ENCODE assay signal across 24 cellular contexts in genomic region chr6:21163838-21164180, GRCh38.
"Had no signal": no experiment of that assay in that cellular context is flagged by ENCODE, and none has a peak within 500 bp of the region (broad histone marks: within the 10 kb centered on the region; RNA-seq: fewer than 3 reads in every experiment).

No MANE protein-coding gene starts in this region.

- H3K9me3 Mint-ChIP-seq: activated CD8-positive, alpha-beta T cell treated with anti-CD3 and anti-CD28 coated beads for 36 hours; T-cell had no signal

- H3K27me3 ChIP-seq: ascending aorta, breast epithelium had no signal

- H2AFZ ChIP-seq: PC-9 had no signal

- H3K9me3 ChIP-seq: ascending aorta, breast epithelium had no signal

- H3K27ac ChIP-seq: ascending aorta, breast epithelium, PC-9, RWPE1 had no signal

- ATAC-seq: activated CD8-positive, alpha-beta T cell treated with anti-CD3 and anti-CD28 coated beads for 36 hours; Right ventricle myocardium inferior; SK-N-SH treated with all-trans-retinoic acid at 6 μM for 48 hours; T-cell had no signal

- H3K4me3 ChIP-seq: ascending aorta, breast epithelium, PC-9 had no signal

- H3K4me1 ChIP-seq: ascending aorta, breast epithelium had no signal

- H3K4me3 Mint-ChIP-seq: activated CD4-positive, alpha-beta T cell treated with anti-CD3 and anti-CD28 coated beads, Interleukin-2, amount 10 ng/mL, durations not matched to agents 24 days and 14 days; activated CD8-positive, alpha-beta T cell treated with anti-CD3 and anti-CD28 coated beads for 36 hours; activated naive CD8-positive, alpha-beta T cell treated with anti-CD3 and anti-CD28 coated beads for 36 hours; T-cell had no signal

- H3K27ac Mint-ChIP-seq: activated CD4-positive, alpha-beta T cell treated with anti-CD3 and anti-CD28 coated beads, Interleukin-2, amount 10 ng/mL, durations not matched to agents 24 days and 14 days; activated CD8-positive, alpha-beta T cell treated with anti-CD3 and anti-CD28 coated beads for 36 hours; activated naive CD8-positive, alpha-beta T cell treated with anti-CD3 and anti-CD28 coated beads for 36 hours; T-cell had no signal

- H3K36me3 ChIP-seq: ascending aorta, breast epithelium had no signal

- H3K27me3 Mint-ChIP-seq: activated CD4-positive, alpha-beta T cell treated with anti-CD3 and anti-CD28 coated beads, Interleukin-2, amount 10 ng/mL, durations not matched to agents 24 days and 14 days; activated CD8-positive, alpha-beta T cell treated with anti-CD3 and anti-CD28 coated beads for 36 hours; activated naive CD8-positive, alpha-beta T cell treated with anti-CD3 and anti-CD28 coated beads for 36 hours; T-cell had no signal

- H3K4me2 ChIP-seq: PC-9 had no signal

- DNase-seq: activated CD4-positive, alpha-beta T cell treated with anti-CD3 and anti-CD28 coated beads, Interleukin-2, amount 10 ng/mL, durations not matched to agents 24 days and 14 days; activated CD4-positive, alpha-beta T cell treated with anti-CD3 and anti-CD28 coated beads, Interleukin-2, amount 50 U/mL, for 4 hours; activated CD8-positive, alpha-beta T cell treated with anti-CD3 and anti-CD28 coated beads for 36 hours; activated effector memory CD4-positive, alpha-beta T cell treated with anti-CD3 and anti-CD28 coated beads, Interleukin-2, amount 50 U/mL, for 16 hours; activated naive CD4-positive, alpha-beta T cell; activated naive CD4-positive, alpha-beta T cell treated with anti-CD3 and anti-CD28 coated beads, Interleukin-2, amount 50 U/mL, for 16 hours; activated naive CD8-positive, alpha-beta T cell treated with anti-CD3 and anti-CD28 coated beads for 36 hours; activated T-cell treated with anti-CD3 and anti-CD28 coated beads, Interleukin-2, amount 50 U/mL, for 1 hour; cerebellar nuclear complex; cortex of kidney; NCI-H1105; NCI-H1436 treated with DMSO at 0.1 percent for 48 hours; NCI-H1694 treated with DMSO at 0.1 percent for 48 hours; NCI-H2029; NCI-H526; NCI-H748 treated with DMSO at 0.1 percent for 48 hours; PC-9; SIG-M5; T-cell had no signal
